In the genomic region with DNA sequence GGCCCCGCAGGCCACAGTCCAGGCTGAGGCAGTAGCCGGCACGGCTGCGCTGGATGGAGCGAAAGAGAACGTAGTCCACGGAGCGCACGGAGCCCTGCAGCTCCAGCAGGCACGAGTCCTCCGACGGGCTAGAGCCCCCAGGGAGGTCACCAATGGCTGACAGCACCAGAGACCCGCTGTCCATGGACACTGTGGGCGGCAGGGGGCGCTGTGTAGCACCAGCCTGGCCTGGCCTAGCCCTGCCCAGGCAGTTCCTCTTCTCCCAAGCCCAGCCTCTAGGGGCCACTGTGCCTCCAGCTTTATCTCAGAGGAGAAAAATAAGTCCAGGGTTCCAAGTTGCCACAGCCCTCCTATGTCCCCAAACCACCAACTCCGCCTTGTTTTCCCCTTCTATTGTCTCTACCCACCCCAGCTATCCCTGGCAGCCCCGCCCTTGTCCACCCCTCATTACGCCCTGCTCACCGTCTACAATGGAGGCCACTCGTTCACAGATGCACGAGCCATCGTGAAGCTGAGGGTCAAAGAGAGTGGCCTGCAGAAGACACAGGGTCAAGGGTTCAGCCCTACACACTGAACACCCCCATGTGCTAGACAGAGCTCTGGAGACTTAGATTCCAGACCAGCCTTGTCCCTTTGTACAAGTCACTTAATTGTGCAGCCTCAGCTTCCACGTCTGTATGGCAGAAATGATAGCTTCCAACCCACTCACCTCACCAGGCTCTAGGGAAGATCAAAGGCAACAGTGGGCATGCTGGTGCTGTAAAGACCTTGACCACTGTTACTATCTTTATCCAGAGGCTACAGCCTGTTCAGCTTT, we compare ENCODE assay signal across 8 cellular contexts. TPM values are rescaled to one million over a fixed set of nuclear protein-coding genes. Genes with fewer than 3 reads are reported as not detected.
A peak's percentile ranks its signal among the peaks of the same experiment; 100 is the strongest.
DNase-seq lines count a peak whose midpoint lies in the region; ATAC-seq and TF ChIP-seq lines count a peak whose summit lies in the region.

No MANE protein-coding gene starts in this region.

- TF ChIP-seq CTCF in Calu3 (IDR thresholded peaks at IDR 0.05; ENCODE audit: unreplicated experiment), result peak; percentile 98
- TF ChIP-seq CTCF in endodermal cell (conservative IDR thresholded peaks at IDR 0.05), result peak; percentile 100

- H3K9me3 Mint-ChIP-seq in Calu3 (ENCODE audit: low read depth, unreplicated experiment), result no peaks in the 10 kb centered on the region
- no peaks in the 10 kb centered on the region for H3K9me3 Mint-ChIP-seq in endodermal cell

- intact Hi-C loops in Calu3 (cut with micrococcal nuclease; ENCODE audit: unreplicated experiment), result loop anchor here (2.0 kb wide), 1 partner anchor 74 kb away; no protein-coding TSS in a partner anchor

- no peaks in the 10 kb centered on the region for H3K27me3 Mint-ChIP-seq in Calu3 (ENCODE audit: unreplicated experiment)
- peaks cover 9% of the 10 kb centered on the region for H3K27me3 Mint-ChIP-seq in endodermal cell (ENCODE audit: insufficient read depth)

- H3K4me3 Mint-ChIP-seq in Calu3 (ENCODE audit: low read depth, unreplicated experiment) (no peak overlapping the region), endodermal cell (peak overlapping the region; percentile 42)

- peak overlapping the region; percentile 63 for H3K4me3 ChIP-seq in HUES48 (ENCODE audit: low read depth, low read length)
- H3K4me3 ChIP-seq in NT2/D1 (ENCODE audit: insufficient read length, low read depth), result no peak overlapping the region
- H3K4me3 ChIP-seq in endodermal cell (ENCODE audit: low read length), result no peak overlapping the region

- H3K27me3 ChIP-seq in HUES48 (ENCODE audit: control insufficient read depth, insufficient read depth, low read length) (peaks cover 8% of the 10 kb centered on the region), NT2/D1 (ENCODE audit: insufficient read depth, insufficient read length) (no peaks in the 10 kb centered on the region), endodermal cell (ENCODE audit: control insufficient read depth, insufficient read depth, low read length, poor library complexity, severe bottlenecking) (no peaks in the 10 kb centered on the region)

- no peak overlapping the region for H3K27ac ChIP-seq in HUES48 (ENCODE audit: low read depth, low read length)
- no peak overlapping the region for H3K27ac ChIP-seq in endodermal cell (ENCODE audit: low read depth, low read length)

- peaks cover 15% of the 10 kb centered on the region for H3K4me1 Mint-ChIP-seq in Calu3 (ENCODE audit: low read depth, unreplicated experiment)
- peaks cover 26% of the 10 kb centered on the region for H3K4me1 Mint-ChIP-seq in endodermal cell

- WGBS in endodermal cell (ENCODE audit: insufficient coverage in 1 of 2, insufficient read length in 1 of 2), 2 experiments, result 24 to 28% methylated on average over 15 to 23 of the region's 23 CpGs

- no peak overlapping the region for H3K27ac Mint-ChIP-seq in Calu3 (ENCODE audit: unreplicated experiment)
- H3K27ac Mint-ChIP-seq in endodermal cell, result peak overlapping the region; percentile 41

- peak; percentile 66 for ATAC-seq in GM21360 (IDR thresholded peaks at IDR 0.05; ENCODE audit: unreplicated experiment)

- peak; percentile 98 for DNase-seq in Calu3
- DNase-seq in NT2/D1 (ENCODE audit: low read depth, low spot score), result peak; percentile 96
- peak; percentile 86 for DNase-seq in activated CD8-positive, alpha-beta memory T cell treated with anti-CD3 and anti-CD28 coated beads, Interleukin-2, amount 50 U/mL, for 1 hour (ENCODE audit: extremely low read depth)
- DNase-seq in endodermal cell, result peak; percentile 99
- DNase-seq in middle frontal gyrus (ENCODE audit: extremely low spot score, low spot score), result peak; percentile 84
- peak; percentile 95 to 97 for DNase-seq in stimulated activated CD8-positive, alpha-beta memory T cell treated with anti-CD3 and anti-CD28 coated beads, Interleukin-2, amount 100 ng/mL, for 48 hours (ENCODE audit: low read depth in 2 of 2)

- CTCF ChIA-PET in Calu3 (lab: Charles Lee), result interaction anchor here (0.6 to 3.6 kb wide), 21 partner anchors 9 to 478 kb away, joined by 3 to 44 read pairs (median 4); partner anchors contain the start of genes CLK2, FDPS, HCN3 and SCAMP3

- H3K4me1 ChIP-seq in HUES48 (ENCODE audit: control insufficient read depth, insufficient read depth, low read length), result peaks cover 13% of the 10 kb centered on the region; the same call in 1 of the 2 replicates
- H3K4me1 ChIP-seq in NT2/D1 (ENCODE audit: insufficient read depth, insufficient read length), result peaks cover 25% of the 10 kb centered on the region
- H3K4me1 ChIP-seq in endodermal cell (ENCODE audit: control insufficient read depth, insufficient read depth, low read length), result peaks cover 7% of the 10 kb centered on the region

- H3K9ac ChIP-seq in HUES48 (ENCODE audit: low read depth, low read length) (no peak overlapping the region), NT2/D1 (ENCODE audit: insufficient read length, low read depth) (peak overlapping the region; percentile 14), endodermal cell (ENCODE audit: extremely low read depth, low read length, poor library complexity, severe bottlenecking) (no peak overlapping the region)

- H3K36me3 Mint-ChIP-seq in Calu3 (ENCODE audit: insufficient read depth, unreplicated experiment) (peaks cover 23% of the 10 kb centered on the region), endodermal cell (ENCODE audit: low read depth) (peaks cover 24% of the 10 kb centered on the region)

- H3K36me3 ChIP-seq in HUES48 (ENCODE audit: control insufficient read depth, insufficient read depth, low read length) (peaks cover 15% of the 10 kb centered on the region; the same call in 1 of the 2 replicates), NT2/D1 (ENCODE audit: insufficient read depth, insufficient read length, low read length) (peaks cover 40% of the 10 kb centered on the region), endodermal cell (ENCODE audit: control insufficient read depth, insufficient read depth, low read length) (peaks cover 5% of the 10 kb centered on the region)

- H3K9me3 ChIP-seq in HUES48 (ENCODE audit: control insufficient read depth, insufficient read depth, low read length), result no peaks in the 10 kb centered on the region
- no peaks in the 10 kb centered on the region for H3K9me3 ChIP-seq in NT2/D1 (ENCODE audit: insufficient read depth, low read length)
- no peaks in the 10 kb centered on the region for H3K9me3 ChIP-seq in endodermal cell (ENCODE audit: control insufficient read depth, low read length)

- no TSS peak for BruUV-seq in Calu3 (replicated peaks; lab: Mats Ljungman, UMichigan)

RNA-seq across cellular contexts. Expression of gene ENTREP3, which starts 4.4 kb away (rescaled TPM):
- total RNA-seq in Calu3 (2022) (25.2 and 25.9 TPM in 2 replicates), endodermal cell (10 to 100 TPM; 49.5 to 65.9 TPM)
- 57.2 TPM for polyA plus RNA-seq in endodermal cell (2013, experiment 1 of 2)
- polyA plus RNA-seq in endodermal cell (2013, experiment 2 of 2), result 49.2 TPM

RNA-seq across cellular contexts. Expression of gene SCAMP3, which starts 11.3 kb away (rescaled TPM):
- 85.1 and 104 TPM in 2 replicates for total RNA-seq in Calu3 (2022)
- total RNA-seq in endodermal cell, result 10 to 100 TPM; 56.1 TPM
- 66.4 TPM for polyA plus RNA-seq in endodermal cell (2013, experiment 1 of 2)
- polyA plus RNA-seq in endodermal cell (2013, experiment 2 of 2), result 60.2 TPM

RNA-seq across cellular contexts. Expression of gene CLK2, which starts 22.5 kb away (rescaled TPM):
- 78.5 and 79.4 TPM in 2 replicates for total RNA-seq in Calu3 (2022)
- 10 to 100 TPM; 69.8 to 82.3 TPM for total RNA-seq in endodermal cell
- polyA plus RNA-seq in endodermal cell (2013, experiment 1 of 2), result 84.9 TPM
- 71.3 TPM for polyA plus RNA-seq in endodermal cell (2013, experiment 2 of 2)

RNA-seq across cellular contexts. Expression of gene HCN3, which starts 26.4 kb away (rescaled TPM):
- total RNA-seq in Calu3 (2022) (11.8 and 19.6 TPM in 2 replicates), endodermal cell (1 to 10 TPM; 8.7 to 9.2 TPM)
- polyA plus RNA-seq in endodermal cell (2013, experiment 1 of 2), result 15.1 TPM
- 12.8 TPM for polyA plus RNA-seq in endodermal cell (2013, experiment 2 of 2)

RNA-seq across cellular contexts. Expression of gene MTX1, which starts 42.3 kb away (rescaled TPM):
- total RNA-seq in Calu3 (2022) (58.9 and 60.0 TPM in 2 replicates), endodermal cell (10 to 100 TPM; 47.3 to 63.2 TPM)
- 43.6 TPM for polyA plus RNA-seq in endodermal cell (2013, experiment 1 of 2)
- 43.3 TPM for polyA plus RNA-seq in endodermal cell (2013, experiment 2 of 2)
